ENCODE assay signal across 24 cellular contexts in the genomic region with DNA sequence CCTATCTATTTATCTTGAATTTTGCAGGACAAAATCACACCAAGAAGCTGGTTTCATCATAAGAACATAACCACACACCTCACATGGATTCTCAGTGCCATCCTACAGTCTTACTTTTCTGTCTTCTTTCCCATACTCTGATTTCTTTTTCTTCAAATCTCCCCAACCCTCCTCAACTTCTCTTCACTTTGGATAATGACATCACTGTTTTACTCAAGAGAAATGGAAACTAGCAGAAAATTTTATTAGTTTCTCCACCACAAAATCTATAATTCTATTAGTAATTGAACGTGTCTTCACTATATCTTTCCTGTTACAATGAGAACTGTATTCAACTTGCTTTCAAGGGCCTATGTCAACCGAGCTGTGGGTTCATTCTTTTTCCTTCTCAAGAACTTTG. TPM values are rescaled to one million over a fixed set of nuclear protein-coding genes. Genes with fewer than 3 reads are reported as not detected.
DNase-seq lines count a peak whose midpoint lies in the region; ATAC-seq, FAIRE-seq and TF ChIP-seq lines count a peak whose summit lies in the region.
"Had no signal": no experiment of that assay in that cellular context is flagged by ENCODE, and none has a peak within 500 bp of the region (broad histone marks: within the 10 kb centered on the region; RNA-seq: fewer than 3 reads in every experiment).

No MANE protein-coding gene starts in this region.

- in situ Hi-C loops in GM12878 (cut with MboI) = no loop called here

- no peaks in the 10 kb centered on the region for H3K79me2 ChIP-seq in GM12878 (ENCODE audit: control insufficient read depth, insufficient read depth, low read length)
- H3K79me2 ChIP-seq in osteoblast (ENCODE audit: insufficient read depth, low read length) = no peaks in the 10 kb centered on the region

- SMC1A ChIA-PET in GM12878 (lab: Charles Lee; ENCODE audit: uncharacterized antibody, unreplicated experiment) = interaction anchor here (1.1 to 1.8 kb wide), 8 partner anchors 8 to 108 kb away, joined by 3 to 7 read pairs (median 4); no protein-coding TSS in a partner anchor

- H3K9ac ChIP-seq in GM12878 (ENCODE audit: control insufficient read depth, insufficient read depth, low read length) = no peak overlapping the region
- H3K9ac ChIP-seq: BLaER1 treated with 17β-estradiol and CSF1 and Interleukin-3, amounts not matched to agents 10 nM and 100 nM had no signal

- FAIRE-seq in GM12878 (lab: Jason Lieb, UNC) (no peak), small intestine (lab: Jason Lieb, UNC) (no peak)
- FAIRE-seq: A549, D721Med, GM18507 had no signal

- CTCF ChIA-PET in HEK293 (lab: Yijun Ruan, JAX) (interaction anchor here (1.4 kb wide), 1 partner anchor 35 kb away, joined by 3 read pairs; the partner anchor contains the start of gene FAM3C), GM12878 (lab: Yijun Ruan, JAX) (interaction anchor here (0.7 to 1.7 kb wide), 4 partner anchors 11 to 349 kb away, joined by 3 to 5 read pairs (median 4); no protein-coding TSS in a partner anchor)

- H3K36me3 ChIP-seq in HEK293 (ENCODE audit: control insufficient read depth in 2 of 2, insufficient read depth in 1 of 2, low read length in 2 of 2) (no peaks in the 10 kb centered on the region), GM12878 (ENCODE audit: control insufficient read depth in 2 of 2, insufficient read depth in 2 of 2, low read length in 1 of 2) (no peaks in the 10 kb centered on the region), small intestine (ENCODE audit: control insufficient read depth in 2 of 2, insufficient read depth in 2 of 2, low read length in 2 of 2) (no peaks in the 10 kb centered on the region), osteoblast (ENCODE audit: insufficient read depth, low read length) (no peaks in the 10 kb centered on the region)
- H3K36me3 ChIP-seq: BE2C; BLaER1 treated with 17β-estradiol and CSF1 and Interleukin-3, amounts not matched to agents 10 nM and 100 nM had no signal

- TF ChIP-seq POLR2A in GM12878 (IDR thresholded peaks at IDR 0.05; ENCODE audit: low read depth, low read length) = no peak

- no peaks in the 10 kb centered on the region for H4K20me1 ChIP-seq in GM12878 (ENCODE audit: control insufficient read depth, insufficient read depth)
- H4K20me1 ChIP-seq in osteoblast (ENCODE audit: insufficient read depth, low read length) = no peaks in the 10 kb centered on the region
- H4K20me1 ChIP-seq: BLaER1 treated with 17β-estradiol and CSF1 and Interleukin-3, amounts not matched to agents 10 nM and 100 nM had no signal

- RAD21 ChIA-PET in GM12878 (lab: Charles Lee; ENCODE audit: unreplicated experiment) = interaction anchor here (1.4 to 1.6 kb wide), 4 partner anchors 10 to 99 kb away, joined by 3 to 8 read pairs (median 4); partner anchors contain the start of gene FAM3C

- H3K27me3 ChIP-seq in GM12878 (replicated peaks in 1 of 2; ENCODE audit: control insufficient read depth in 2 of 2, insufficient read depth in 2 of 2, low read length in 1 of 2) (no peaks in the 10 kb centered on the region), small intestine (ENCODE audit: control insufficient read depth in 2 of 2, insufficient read depth in 2 of 2, low read length in 2 of 2) (no peaks in the 10 kb centered on the region), dorsolateral prefrontal cortex (no peaks in the 10 kb centered on the region), osteoblast (ENCODE audit: insufficient read depth, low read length) (no peaks in the 10 kb centered on the region)
- H3K27me3 ChIP-seq: BE2C; BLaER1 treated with 17β-estradiol and CSF1 and Interleukin-3, amounts not matched to agents 10 nM and 100 nM had no signal

- H3K4me3 ChIP-seq in HEK293 (ENCODE audit: low read depth, low read length) (no peak overlapping the region), GM12878 (no peak overlapping the region), small intestine (ENCODE audit: low read depth in 1 of 2, low read length in 2 of 2) (no peak overlapping the region), dorsolateral prefrontal cortex (no peak overlapping the region), osteoblast (ENCODE audit: insufficient read depth, low read length) (no peak overlapping the region)
- H3K4me3 ChIP-seq: A549; BLaER1 treated with 17β-estradiol and CSF1 and Interleukin-3, amounts not matched to agents 10 nM and 100 nM; GM23338 had no signal

- 98% methylated on average over 2 of the region's 2 CpGs for WGBS in GM12878 (ENCODE audit: insufficient coverage, insufficient replicate concordance, low lambda C conversion rate, missing lambda C conversion rate)
- 30 to 72% (median 41%) methylated on average over 2 of the region's 2 CpGs for WGBS in small intestine, 3 donors

- no peak for ATAC-seq in GM12878
- ATAC-seq: A549, GM23338, HCT116 had no signal

- H3K27ac ChIP-seq in HEK293 (ENCODE audit: extremely low read depth, low read depth, low read length) (no peak overlapping the region), GM12878 (ENCODE audit: control insufficient read depth, insufficient read depth) (no peak overlapping the region), small intestine (ENCODE audit: low read depth in 1 of 2, low read length in 1 of 2) (no peak overlapping the region), dorsolateral prefrontal cortex (no peak overlapping the region), osteoblast (ENCODE audit: low read depth, low read length) (no peak overlapping the region)
- H3K27ac ChIP-seq: A549; BLaER1 treated with 17β-estradiol and CSF1 and Interleukin-3, amounts not matched to agents 10 nM and 100 nM had no signal

- BruUV-seq in GM12878 (replicated peaks; lab: Mats Ljungman, UMichigan) = no TSS peak

- no peaks in the 10 kb centered on the region for H3K9me3 ChIP-seq in HEK293 (ENCODE audit: control insufficient read depth, insufficient read depth, low read depth, low read length)
- H3K9me3 ChIP-seq in GM12878 (replicated peaks; ENCODE audit: control insufficient read depth, insufficient read depth, low read length) = no peaks in the 10 kb centered on the region
- H3K9me3 ChIP-seq in small intestine (ENCODE audit: control insufficient read depth, low read depth) = no peaks in the 10 kb centered on the region
- no peaks in the 10 kb centered on the region for H3K9me3 ChIP-seq in osteoblast (ENCODE audit: low read depth, low read length)
- H3K9me3 ChIP-seq: A549, BE2C had no signal

- no peak for TF ChIP-seq CTCF in HEK293 (tag by site-specific recombination; IDR thresholded peaks at IDR 0.05)
- TF ChIP-seq CTCF in GM12878 (IDR thresholded peaks at IDR 0.05 in 2 of 3, conservative IDR thresholded peaks at IDR 0.05 in 1 of 3; ENCODE audit: control insufficient read depth in 2 of 3, extremely low read depth in 1 of 3, insufficient read depth in 1 of 3, low read depth in 3 of 3, low read length in 3 of 3) = no peak
- no peak for TF ChIP-seq CTCF in dorsolateral prefrontal cortex (IDR thresholded peaks at IDR 0.05 in 54 of 56, conservative IDR thresholded peaks at IDR 0.05 in 2 of 56; ENCODE audit: low read depth in 1 of 56, partially characterized antibody in 56 of 56)
- no peak for TF ChIP-seq CTCF in osteoblast (IDR thresholded peaks at IDR 0.05; ENCODE audit: extremely low read depth, low read depth, low read length)

- TF ChIP-seq EP300 in GM12878 (IDR thresholded peaks at IDR 0.05; ENCODE audit: borderline replicate concordance in 1 of 2, control insufficient read depth in 1 of 2, low read depth in 2 of 2, low read length in 2 of 2) = no peak

- POLR2A ChIA-PET in HEK293 (lab: Yijun Ruan, JAX) = no interaction called here
- POLR2A ChIA-PET in GM12878 (lab: Charles Lee) = interaction anchor here (1.1 to 1.2 kb wide), 2 partner anchors 35 to 99 kb away, joined by 3 read pairs; partner anchors contain the start of gene FAM3C

- H2AFZ ChIP-seq in GM12878 (ENCODE audit: control insufficient read depth, low read depth, low read length) (no peak overlapping the region), osteoblast (ENCODE audit: low read length) (no peak overlapping the region)

- intact Hi-C loops in GM12878 (cut with micrococcal nuclease; ENCODE audit: unreplicated experiment) (no loop called here), dorsolateral prefrontal cortex (cut with DNase I) (no loop called here)

- DNase-seq in GM12878 (ENCODE audit: low read depth, low spot score) = no peak
- peak; percentile 45 for DNase-seq in small intestine
- no peak for DNase-seq in dorsolateral prefrontal cortex
- DNase-seq in osteoblast (ENCODE audit: insufficient read length, low spot score, missing footprints) = no peak
- DNase-seq in SHP77 treated with DMSO at 0.1 percent for 48 hours (lab: John Stamatoyannopoulos, UW) = no peak
- DNase-seq: 8988T; ACHN; AML-193; BE2C; CD4-positive, alpha-beta T cell; CD8-positive, alpha-beta memory T cell; DMS 273 treated with DMSO at 0.1 percent for 48 hours; DMS79; EL; GDM1; H9; HFFc6 had no signal

- TF ChIP-seq RAD21 in GM12878 (IDR thresholded peaks at IDR 0.05; ENCODE audit: insufficient read depth, low read depth, low read length) = no peak

- H3K4me1 ChIP-seq in HEK293 (ENCODE audit: control insufficient read depth, insufficient read depth, low read length) = no peaks in the 10 kb centered on the region
- H3K4me1 ChIP-seq in GM12878 (ENCODE audit: control insufficient read depth, insufficient read depth, low read length) = peaks cover 21% of the 10 kb centered on the region
- no peaks in the 10 kb centered on the region for H3K4me1 ChIP-seq in small intestine (ENCODE audit: control insufficient read depth in 2 of 2, insufficient read depth in 1 of 2, low read depth in 1 of 2, low read length in 1 of 2)
- peaks cover 7% of the 10 kb centered on the region for H3K4me1 ChIP-seq in osteoblast (ENCODE audit: insufficient read depth, low read length)
- H3K4me1 ChIP-seq: A549, BE2C had no signal

- H3K4me2 ChIP-seq in GM12878 (ENCODE audit: control insufficient read depth, insufficient read depth) = no peak overlapping the region
- no peak overlapping the region for H3K4me2 ChIP-seq in osteoblast (ENCODE audit: insufficient read depth, low read length)
- H3K4me2 ChIP-seq: A549; BLaER1 treated with 17β-estradiol and CSF1 and Interleukin-3, amounts not matched to agents 10 nM and 100 nM; GM23338 had no signal

RNA-seq across cellular contexts. Expression of gene FAM3C, which starts 35.3 kb away (rescaled TPM):
- 225 and 231 TPM in 2 replicates for total RNA-seq in GM12878 (2013; cell fraction: nucleolus; rRNA removed)
- total RNA-seq in GM12878 (2014; rRNA removed) (23.6 and 28.8 TPM in 2 replicates), GM12878 (2014; rRNA removed; fragmentation: Illumina TruSeq; extraction: Trizol) (22.8 and 23.5 TPM in 2 replicates), GM12878 (2021) (25.0 and 25.7 TPM in 2 replicates), dorsolateral prefrontal cortex (100 to 1,000 TPM in 65 of 120 experiments, 10 to 100 TPM in 55; 41.3 to 176 (median 104) TPM), osteoblast (65.5 and 67.2 TPM in 2 replicates)
- polyA plus RNA-seq in GM12878 (2011; ENCODE audit: low read depth) = 25.9 TPM
- polyA plus RNA-seq in GM12878 (2011; rRNA removed) (110 and 179 TPM in 2 replicates), GM12878 (2014; fragmentation: Illumina TruSeq; extraction: Trizol) (34.6 and 50.6 TPM in 2 replicates), GM12878 (2014; fragmentation: Nextera tagmentation; extraction: Ambion mirVana) (10 to 100 TPM; 11.0 to 13.6 TPM), GM12878 (2014; rRNA removed) (26.0 and 30.6 TPM in 2 replicates), GM12878 (2016; fragmentation: Nextera tagmentation; extraction: Ambion mirVana) (10 to 100 TPM; 33.4 to 38.0 TPM), small intestine (100 to 1,000 TPM in 2 of 3 donors, 10 to 100 TPM in 1; 98.0 to 166 (median 145) TPM)
- 24.1 and 27.6 TPM in 2 replicates for polyA plus RNA-seq in GM12878 (2011; cell fraction: cytosol; rRNA removed)
- 72.4 and 86.3 TPM in 2 replicates for polyA plus RNA-seq in GM12878 (2011; cell fraction: nucleus; rRNA removed)
- polyA plus RNA-seq in GM12878 (2012) = 40.1 and 44.7 TPM in 2 replicates
- 30.8 and 44.3 TPM in 2 replicates for polyA minus RNA-seq in GM12878 (2011; rRNA and poly(A)+ RNA removed)
- polyA minus RNA-seq in GM12878 (2011; cell fraction: cytosol; rRNA and poly(A)+ RNA removed) = 14.0 and 20.4 TPM in 2 replicates
- 104 and 136 TPM in 2 replicates for polyA minus RNA-seq in GM12878 (2011; cell fraction: nucleus; rRNA and poly(A)+ RNA removed)

Comparison
In these comparisons a context has a peak if more than half of its experiments do, and no peak if none do; other contexts are left out.
1. Of the 9 proteins assayed by ChIP-seq in both HEK293 and GM12878: peak only in HEK293: ATF2; only in GM12878: none; in both: none; in neither: 8.